8 cellular contexts compared by ENCODE assay signal in genomic region chr21:34074283-34075098, GRCh38. TPM values are rescaled to one million over a fixed set of nuclear protein-coding genes. Genes with fewer than 3 reads are reported as not detected.
DNase-seq lines count a peak whose midpoint lies in the region; ATAC-seq, FAIRE-seq and TF ChIP-seq lines count a peak whose summit lies in the region.

No MANE protein-coding gene starts in this region.

- H3K4me1 ChIP-seq in HUES6 (ENCODE audit: control insufficient read depth, insufficient read depth, low read length) = peaks cover 32% of the 10 kb centered on the region
- peaks cover 44 to 58% of the 10 kb centered on the region in 2 donors for H3K4me1 ChIP-seq in adrenal gland (replicated peaks in 1 of 2)
- peaks cover 14 to 24% of the 10 kb centered on the region in 2 donors for H3K4me1 ChIP-seq in kidney (ENCODE audit: control insufficient read depth in 1 of 2, insufficient read depth in 1 of 2, low read depth in 1 of 2, low read length in 2 of 2)
- H3K4me1 ChIP-seq in stomach = peaks cover 30 to 57% (median 45%) of the 10 kb centered on the region in 4 donors

- H3K4me3 ChIP-seq in HUES6 (ENCODE audit: low read depth, low read length) = peak overlapping the region; percentile 78
- peak overlapping the region in 3 of 4 donors; percentile 14 to 87 (median 33) for H3K4me3 ChIP-seq in adrenal gland
- H3K4me3 ChIP-seq in kidney (ENCODE audit: low read length in 2 of 2) = peak overlapping the region; percentile 78
- H3K4me3 ChIP-seq in stomach = peak overlapping the region; percentile 79 to 92 (median 84)

- TF ChIP-seq EP300 in stomach (IDR thresholded peaks at IDR 0.05) = no peak

- intact Hi-C loops in adrenal gland (cut with DNase I) = loop anchor here in 1 of 2 donors (5.0 kb wide), 2 partner anchors 53 to 128 kb away; no protein-coding TSS in a partner anchor
- intact Hi-C loops in kidney (cut with DNase I) = no loop called here
- intact Hi-C loops in stomach (cut with DNase I; ENCODE audit: low total_unique reads) = no loop called here

- DNase-seq in adrenal gland (peak in 3 of 7 donors; percentile 9 to 31 (median 23)), kidney (no peak), stomach (no peak), NCI-H2081 (lab: John Stamatoyannopoulos, UW) (no peak)

- peaks cover 8% of the 10 kb centered on the region; the same call in 1 of the 2 replicates for H3K27me3 ChIP-seq in HUES6 (ENCODE audit: control insufficient read depth, insufficient read depth, low read length)
- no peaks in the 10 kb centered on the region for H3K27me3 ChIP-seq in adrenal gland
- no peaks in the 10 kb centered on the region for H3K27me3 ChIP-seq in stomach

- ATAC-seq in HG03571 (IDR thresholded peaks at IDR 0.05; ENCODE audit: unreplicated experiment) = no peak
- ATAC-seq in GM18511 (IDR thresholded peaks at IDR 0.05; ENCODE audit: unreplicated experiment) = no peak

- TF ChIP-seq POLR2A in adrenal gland (IDR thresholded peaks at IDR 0.05) (no peak), stomach (IDR thresholded peaks at IDR 0.05) (no peak)

- H3K9ac ChIP-seq in HUES6 (ENCODE audit: low read length) = peak overlapping the region; percentile 80
- peak overlapping the region; percentile 92 to 97 for H3K9ac ChIP-seq in kidney (ENCODE audit: low read length in 2 of 2)

- FAIRE-seq in kidney (lab: Jason Lieb, UNC) = no peak

- no peak for TF ChIP-seq CTCF in C4-2B (conservative IDR thresholded peaks at IDR 0.05)
- TF ChIP-seq CTCF in adrenal gland (IDR thresholded peaks at IDR 0.05) = peak in 2 of 6 experiments; percentile 13 to 23
- no peak for TF ChIP-seq CTCF in kidney (IDR thresholded peaks at IDR 0.05; ENCODE audit: borderline replicate concordance, extremely low read depth, insufficient read depth)
- no peak for TF ChIP-seq CTCF in stomach (IDR thresholded peaks at IDR 0.05)

- H3K9me3 ChIP-seq in HUES6 (ENCODE audit: control insufficient read depth, insufficient read depth, low read depth, low read length) = no peaks in the 10 kb centered on the region
- no peaks in the 10 kb centered on the region for H3K9me3 ChIP-seq in adrenal gland (replicated peaks in 1 of 3)
- H3K9me3 ChIP-seq in kidney (ENCODE audit: control insufficient read depth in 1 of 2, low read length in 2 of 2) = no peaks in the 10 kb centered on the region
- H3K9me3 ChIP-seq in stomach = no peaks in the 10 kb centered on the region

- H3K27ac ChIP-seq in C4-2B (peak overlapping the region; percentile 84), HUES6 (ENCODE audit: low read depth, low read length) (no peak overlapping the region; the same call in 1 of the 2 replicates), adrenal gland (peak overlapping the region in 1 of 5 donors; percentile 95), kidney (ENCODE audit: low read depth in 2 of 2, low read length in 2 of 2) (peak overlapping the region; percentile 83 to 87), stomach (peak overlapping the region; percentile 18 to 95 (median 93))

- H3K36me3 ChIP-seq in HUES6 (ENCODE audit: control insufficient read depth, insufficient read depth, low read length) (peaks cover 12% of the 10 kb centered on the region), adrenal gland (replicated peaks in 1 of 2) (no peaks in the 10 kb centered on the region), kidney (ENCODE audit: control insufficient read depth in 1 of 2, insufficient read depth in 2 of 2, low read length in 2 of 2) (peaks cover 0 to 9% of the 10 kb centered on the region in 2 donors), stomach (no peaks in the 10 kb centered on the region)

- WGBS in adrenal gland, 4 donors = 14 to 20% (median 17%) methylated on average over 30 to 32 of the region's 32 CpGs
- WGBS in stomach, 5 donors = 8 to 13% (median 12%) methylated on average over 32 of the region's 32 CpGs

RNA-seq across cellular contexts. Expression of gene MRPS6, which starts 1.1 kb away (rescaled TPM):
- total RNA-seq in adrenal gland (100 to 1,000 TPM in 2 of 8 donors, 10 to 100 TPM in 6; 25.4 to 112 (median 79.4) TPM), kidney (52.3 TPM), stomach (100 to 1,000 TPM in 1 of 5 donors, 10 to 100 TPM in 4; 21.3 to 219 (median 46.8) TPM)
- polyA plus RNA-seq in adrenal gland (100 to 1,000 TPM in 1 of 3 donors, 10 to 100 TPM in 2; 79.1 to 135 (median 98.5) TPM), kidney (ENCODE audit: insufficient read depth, low read depth, low replicate concordance) (270 TPM), stomach (10 to 100 TPM; 50.1 to 68.8 (median 52.5) TPM)

RNA-seq across cellular contexts. Expression of gene SLC5A3, which starts 1.1 kb away (rescaled TPM):
- total RNA-seq in adrenal gland = 10 to 100 TPM; 14.6 to 63.9 (median 43.0) TPM
- polyA plus RNA-seq in adrenal gland = 1 to 10 TPM; 2.3 to 8.9 (median 4.7) TPM
- total RNA-seq in kidney = 26.0 TPM
- 12.4 TPM for polyA plus RNA-seq in kidney (ENCODE audit: insufficient read depth, low read depth, low replicate concordance)
- total RNA-seq in stomach = 10 to 100 TPM; 13.0 to 38.9 (median 17.2) TPM
- polyA plus RNA-seq in stomach = 1 to 10 TPM in 1 of 3 donors, under 1 TPM in 2; 0.46 to 1.7 (median 0.87) TPM

Comparison
In these comparisons a context has a peak if more than half of its experiments do, and no peak if none do; other contexts are left out.
1. H3K4me3 ChIP-seq: peak in every context shown above with its lines; median percentile 84 in stomach; 78 in HUES6; 78 in kidney; 33 in adrenal gland.